In the genomic region with DNA sequence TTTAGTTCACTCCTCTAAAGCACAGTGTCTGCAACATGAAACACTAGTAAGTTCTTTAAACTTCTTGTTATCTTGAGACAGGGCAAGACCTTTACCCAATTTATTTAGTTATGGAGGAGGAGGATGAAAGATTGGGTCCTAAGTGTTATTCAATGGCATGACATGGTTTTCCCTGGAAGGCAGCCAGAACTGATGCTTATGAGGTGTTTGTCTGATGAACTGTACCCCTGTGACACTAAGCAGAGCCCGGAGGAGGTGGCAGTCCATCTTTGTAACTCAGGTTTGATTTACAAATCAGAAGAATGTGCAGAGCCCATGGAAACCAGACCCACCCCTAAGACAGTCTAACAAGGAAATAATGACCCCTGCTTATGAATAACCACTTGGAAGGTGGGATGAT, we compare ENCODE assay signal across 25 cellular contexts.
"Had no signal": no experiment of that assay in that cellular context is flagged by ENCODE, and none has a peak within 500 bp of the region (broad histone marks: within the 10 kb centered on the region; RNA-seq: fewer than 3 reads in every experiment).

No MANE protein-coding gene starts in this region.

- H2AFZ ChIP-seq: parathyroid adenoma had no signal

- H3K4me1 ChIP-seq: parathyroid adenoma, right atrium auricular region, right lobe of liver, stomach, testis, thyroid gland, transverse colon, upper lobe of right lung, uterus had no signal

- H3K27me3 Mint-ChIP-seq: stimulated activated naive B cell treated with anti-CD40 and anti-IgM and Interleukin-4, amounts not matched to agents 10 μg/mL and 1 μg/mL and 100 μg/mL, for 72 hours had no signal

- H3K79me2 ChIP-seq: parathyroid adenoma had no signal

- H3K27ac Mint-ChIP-seq: immature natural killer cell; naive thymus-derived CD8-positive, alpha-beta T cell; stimulated activated naive B cell treated with anti-CD40 and anti-IgM and Interleukin-4, amounts not matched to agents 10 μg/mL and 1 μg/mL and 100 μg/mL, for 72 hours had no signal

- H3K4me3 ChIP-seq: heart left ventricle, left ventricle myocardium inferior, lung, right atrium auricular region, right lobe of liver, smooth muscle cell, stomach, testis, thyroid gland, transverse colon, upper lobe of right lung, uterus had no signal

- H3K4me3 Mint-ChIP-seq: immature natural killer cell; naive thymus-derived CD8-positive, alpha-beta T cell; stimulated activated naive B cell treated with anti-CD40 and anti-IgM and Interleukin-4, amounts not matched to agents 10 μg/mL and 1 μg/mL and 100 μg/mL, for 72 hours had no signal

- H3K9me3 ChIP-seq: heart left ventricle, left ventricle myocardium inferior, neutrophil, right atrium auricular region, right lobe of liver, stomach, testis, thyroid gland, transverse colon, upper lobe of right lung, uterus had no signal

- H3K4me1 Mint-ChIP-seq: stimulated activated naive B cell treated with anti-CD40 and anti-IgM and Interleukin-4, amounts not matched to agents 10 μg/mL and 1 μg/mL and 100 μg/mL, for 72 hours had no signal

- H3K4me2 ChIP-seq: smooth muscle cell had no signal

- H3K27ac ChIP-seq: heart left ventricle, left ventricle myocardium inferior, neutrophil, parathyroid adenoma, right atrium auricular region, right lobe of liver, stomach, testis, thyroid gland, transverse colon, upper lobe of right lung, uterus had no signal

- H3K36me3 ChIP-seq: heart left ventricle, left ventricle myocardium inferior, neutrophil, right atrium auricular region, right lobe of liver, stomach, thyroid gland, transverse colon, upper lobe of right lung, uterus had no signal

- ATAC-seq: heart left ventricle; naive thymus-derived CD8-positive, alpha-beta T cell; right lobe of liver; stimulated activated naive B cell treated with anti-CD40 and anti-IgM and Interleukin-4, amounts not matched to agents 10 μg/mL and 1 μg/mL and 100 μg/mL, for 72 hours; stimulated activated naive CD8-positive, alpha-beta T cell treated with anti-CD3 and anti-CD28 coated beads, Interleukin-15, Interleukin-2, amounts not matched to agents 100 U/mL and 50 U/mL, for 24 hours; upper lobe of right lung had no signal

- DNase-seq: heart left ventricle; hypothalamus; immature natural killer cell; kidney; left ventricle myocardium inferior; mesendoderm; midbrain; naive thymus-derived CD8-positive, alpha-beta T cell; occipital lobe; right lobe of liver; stimulated activated CD4-positive, alpha-beta T cell treated with anti-CD3 and anti-CD28 coated beads, Interleukin-1b, Interleukin-23, amount 100 ng/mL, for 48 hours; stimulated activated CD4-positive, alpha-beta T cell treated with anti-CD3 and anti-CD28 coated beads, Interleukin-2, amount 100 ng/mL, for 48 hours; stimulated activated naive B cell treated with anti-CD40 and anti-IgM and Interleukin-4, amounts not matched to agents 10 μg/mL and 1 μg/mL and 100 μg/mL, for 72 hours; stimulated activated naive CD8-positive, alpha-beta T cell treated with anti-CD3 and anti-CD28 coated beads, Interleukin-15, Interleukin-2, amounts not matched to agents 100 U/mL and 50 U/mL, for 24 hours; stomach; testis; thyroid gland; transverse colon; upper lobe of right lung; uterus had no signal

- H3K27me3 ChIP-seq: heart left ventricle, neutrophil, right atrium auricular region, right lobe of liver, stomach, testis, thyroid gland, transverse colon, upper lobe of right lung, uterus had no signal

- H3K9ac ChIP-seq: parathyroid adenoma had no signal

- H3K36me3 Mint-ChIP-seq: naive thymus-derived CD8-positive, alpha-beta T cell; stimulated activated naive B cell treated with anti-CD40 and anti-IgM and Interleukin-4, amounts not matched to agents 10 μg/mL and 1 μg/mL and 100 μg/mL, for 72 hours had no signal
